Comparison of ENCODE assay signal across 8 cellular contexts in the genomic region with DNA sequence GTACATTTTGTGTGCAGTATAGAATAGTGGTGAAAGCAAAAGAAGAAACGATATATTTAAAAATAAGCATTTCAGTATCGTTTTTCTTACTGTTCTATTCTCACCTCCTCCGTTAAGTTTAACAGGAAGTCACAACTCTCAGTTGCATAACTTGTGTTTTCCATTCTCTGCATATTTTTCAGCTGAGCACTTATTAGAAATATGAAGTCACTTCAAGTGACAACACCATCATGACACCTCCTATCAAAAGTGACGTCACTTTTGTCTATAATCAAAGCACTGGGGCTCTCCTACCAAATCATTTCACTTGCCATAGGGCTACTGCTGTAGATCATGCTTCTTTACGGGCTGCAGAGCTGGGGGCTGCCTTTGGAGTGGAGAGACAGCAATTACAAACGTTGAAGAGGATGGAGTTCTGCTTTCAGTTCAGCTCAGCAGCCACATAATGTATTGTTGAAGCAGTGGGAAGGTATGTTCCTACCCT. TPM values are rescaled to one million over a fixed set of nuclear protein-coding genes. Genes with fewer than 3 reads are reported as not detected.
DNase-seq lines count a peak whose midpoint lies in the region; ATAC-seq and TF ChIP-seq lines count a peak whose summit lies in the region.

No MANE protein-coding gene starts in this region.

- H2BK5ac ChIP-seq in trophoblast cell (ENCODE audit: low read depth, low read length, poor library complexity) = no peak overlapping the region

- H3K4me3 ChIP-seq in trophoblast cell (ENCODE audit: low read depth, low read length) = no peak overlapping the region

- no peaks in the 10 kb centered on the region for H3K79me2 ChIP-seq in trophoblast cell (ENCODE audit: control insufficient read depth, insufficient read depth, low read length, poor library complexity)

- H3K27ac Mint-ChIP-seq in CD4-positive, alpha-beta T cell = peak overlapping the region; percentile 83

- H3K27me3 Mint-ChIP-seq in CD4-positive, alpha-beta T cell = no peaks in the 10 kb centered on the region

- no peak overlapping the region for H2BK12ac ChIP-seq in trophoblast cell (ENCODE audit: low read length)

- peak; percentile 61 for ATAC-seq in CD4-positive, alpha-beta T cell (ENCODE audit: poor library complexity)
- ATAC-seq in GM19328 (IDR thresholded peaks at IDR 0.05; ENCODE audit: unreplicated experiment) (peak; percentile 65), HG03139 (IDR thresholded peaks at IDR 0.05; ENCODE audit: unreplicated experiment) (peak; percentile 63)

- H2BK120ac ChIP-seq in trophoblast cell (ENCODE audit: insufficient read depth, low read length, poor library complexity) = no peak overlapping the region

- peak overlapping the region; percentile 31 for H3K4me3 Mint-ChIP-seq in CD4-positive, alpha-beta T cell

- no peak overlapping the region for H3K9ac ChIP-seq in trophoblast cell (ENCODE audit: low read length)

- no peaks in the 10 kb centered on the region for H3K27me3 ChIP-seq in CD4-positive, alpha-beta T cell (ENCODE audit: control insufficient read depth, insufficient read depth, low read length)
- no peaks in the 10 kb centered on the region for H3K27me3 ChIP-seq in trophoblast cell (ENCODE audit: insufficient read depth, low read length)

- H2AK5ac ChIP-seq in trophoblast cell (ENCODE audit: low read length) = no peak overlapping the region

- peaks cover 67% of the 10 kb centered on the region for H3K36me3 Mint-ChIP-seq in CD4-positive, alpha-beta T cell (ENCODE audit: low read depth)

- no peak overlapping the region for H4K91ac ChIP-seq in trophoblast cell (ENCODE audit: low read depth, low read length)

- no peaks in the 10 kb centered on the region for H3K4me1 ChIP-seq in trophoblast cell (ENCODE audit: control insufficient read depth in 1 of 2, insufficient read depth in 2 of 2, low read length in 2 of 2)

- no CpG with 5 or more reads among the region's 6 CpGs for WGBS in trophoblast cell (ENCODE audit: extremely low coverage, insufficient coverage, insufficient read length)

- TF ChIP-seq CTCF in CD4-positive, alpha-beta T cell (IDR thresholded peaks at IDR 0.05) = no peak

- CTCF ChIA-PET in CD4-positive, alpha-beta T cell (lab: Charles Lee) = interaction anchor here (0.9 to 1.3 kb wide), 5 partner anchors 9 to 62 kb away, joined by 3 read pairs; no protein-coding TSS in a partner anchor

- no peak overlapping the region for H4K8ac ChIP-seq in trophoblast cell (ENCODE audit: low read depth, low read length)

- DNase-seq in CD4-positive, alpha-beta T cell = peak in 1 of 10 experiments; percentile 17
- DNase-seq in activated T-cell treated with anti-CD3 and anti-CD28 coated beads, Interleukin-2, amount 50 U/mL, for 1 hour = peak; percentile 42
- DNase-seq in trophoblast cell (peak; percentile 22 to 87), DMS 273 (lab: John Stamatoyannopoulos, UW; ENCODE audit: unreplicated experiment) (no peak), retina (no peak), H4 (ENCODE audit: low spot score) (no peak)

- H3K4ac ChIP-seq in trophoblast cell (ENCODE audit: low read depth, low read length) = no peak overlapping the region

- H2AFZ ChIP-seq in trophoblast cell (ENCODE audit: insufficient read depth, low read length, poor library complexity) = no peak overlapping the region

- no peak overlapping the region for H3K14ac ChIP-seq in trophoblast cell (ENCODE audit: low read length)

- no peak overlapping the region for H3K23ac ChIP-seq in trophoblast cell (ENCODE audit: low read length)

- no peaks in the 10 kb centered on the region for H3K9me3 Mint-ChIP-seq in CD4-positive, alpha-beta T cell

- H3K36me3 ChIP-seq in trophoblast cell (ENCODE audit: control insufficient read depth in 1 of 2, insufficient read depth in 2 of 2, low read length in 2 of 2) = no peaks in the 10 kb centered on the region

- no peak overlapping the region for H3K4me2 ChIP-seq in trophoblast cell (ENCODE audit: low read length)

- intact Hi-C loops in CD4-positive, alpha-beta T cell (cut with DNase I, micrococcal nuclease) = loop anchor here in 1 of 2 experiments (5.0 to 10.0 kb wide), 2 partner anchors 38 to 50 kb away; partner anchors contain the start of gene STAT4

- H3K79me1 ChIP-seq in trophoblast cell (ENCODE audit: low read length) = no peaks in the 10 kb centered on the region

- peaks cover 50% of the 10 kb centered on the region for H3K4me1 Mint-ChIP-seq in CD4-positive, alpha-beta T cell (ENCODE audit: low read depth)

- H3K18ac ChIP-seq in trophoblast cell (ENCODE audit: low read length) = no peak overlapping the region

- no peak overlapping the region for H4K12ac ChIP-seq in trophoblast cell (ENCODE audit: low read depth, low read length)

- POLR2A ChIA-PET in CD4-positive, alpha-beta T cell (lab: Charles Lee) = interaction anchor here (1.4 to 3.6 kb wide), 6 partner anchors 9 to 53 kb away, joined by 4 to 21 read pairs (median 6); partner anchors contain the start of gene STAT4

- H3K27ac ChIP-seq in CD4-positive, alpha-beta T cell (ENCODE audit: low read depth, low read length) = no peak overlapping the region
- no peak overlapping the region for H3K27ac ChIP-seq in trophoblast cell (ENCODE audit: low read depth, low read length)

- H3K9me3 ChIP-seq in CD4-positive, alpha-beta T cell (ENCODE audit: control insufficient read depth, low read length) = no peaks in the 10 kb centered on the region
- no peaks in the 10 kb centered on the region for H3K9me3 ChIP-seq in trophoblast cell (ENCODE audit: insufficient read depth, low read depth, low read length)

RNA-seq across cellular contexts. Expression of gene STAT4, which starts 36.3 kb away (rescaled TPM):
- 10 to 100 TPM; 77.1 to 83.0 TPM for total RNA-seq in CD4-positive, alpha-beta T cell
- polyA plus RNA-seq in trophoblast cell (2013) = 0.21 and 0.35 TPM in 2 replicates
- total RNA-seq in H4 (2014; rRNA removed; shearing (Covaris generic)) = 0.55 and 4.3 TPM in 2 replicates

Comparison
In these comparisons a context has a peak if more than half of its experiments do, and no peak if none do; other contexts are left out.
1. DNase-seq: peak in activated T-cell treated with anti-CD3 and anti-CD28 coated beads, Interleukin-2, amount 50 U/mL, for 1 hour (single experiment) and trophoblast cell (2 of 2); none in DMS 273 (single experiment), retina (single experiment) and H4 (single experiment).
2. RNA of gene STAT4, which starts 36.3 kb away (total RNA-seq): 77.1 to 83.0 TPM in CD4-positive, alpha-beta T cell; 0.55 to 4.3 TPM in H4; every median in the first group is over 10 times any median in the second.
3. Peak in every context shown above with its lines, with median percentiles within 50 percentile points of each other: ATAC-seq.